In genomic region chr14:61346793-61347192, GRCh38 we compare ENCODE assay signal across 1 cellular context.
TF ChIP-seq lines count a peak whose summit lies in the region.

No MANE protein-coding gene starts in this region.

TF ChIP-seq in HEK293, 187 proteins besides CTCF, POLR2A, EP300 and RAD21 (continued from another document):
- peak; percentile 96 for TF ChIP-seq PRDM6 (tag by site-specific recombination; IDR thresholded peaks at IDR 0.05)
- TF ChIP-seq ZBTB8A (tag by site-specific recombination; IDR thresholded peaks at IDR 0.05): no peak
- no peak for TF ChIP-seq ZNF423 (tag by site-specific recombination; IDR thresholded peaks at IDR 0.05)
- TF ChIP-seq ZNF785 (tag by site-specific recombination; IDR thresholded peaks at IDR 0.05): no peak
- TF ChIP-seq TRIM28 (IDR thresholded peaks at IDR 0.05; ENCODE audit: borderline replicate concordance, low read length): no peak; the same call in 1 of the 2 replicates
- TF ChIP-seq TSHZ1 (tag by site-specific recombination; IDR thresholded peaks at IDR 0.05; ENCODE audit: borderline replicate concordance): 0 out of 2 replicates have a peak, but pooled peaks have one; percentile 47
- TF ChIP-seq OSR2 (tag by site-specific recombination; IDR thresholded peaks at IDR 0.05): peak; percentile 83
- TF ChIP-seq, protein P1, sequence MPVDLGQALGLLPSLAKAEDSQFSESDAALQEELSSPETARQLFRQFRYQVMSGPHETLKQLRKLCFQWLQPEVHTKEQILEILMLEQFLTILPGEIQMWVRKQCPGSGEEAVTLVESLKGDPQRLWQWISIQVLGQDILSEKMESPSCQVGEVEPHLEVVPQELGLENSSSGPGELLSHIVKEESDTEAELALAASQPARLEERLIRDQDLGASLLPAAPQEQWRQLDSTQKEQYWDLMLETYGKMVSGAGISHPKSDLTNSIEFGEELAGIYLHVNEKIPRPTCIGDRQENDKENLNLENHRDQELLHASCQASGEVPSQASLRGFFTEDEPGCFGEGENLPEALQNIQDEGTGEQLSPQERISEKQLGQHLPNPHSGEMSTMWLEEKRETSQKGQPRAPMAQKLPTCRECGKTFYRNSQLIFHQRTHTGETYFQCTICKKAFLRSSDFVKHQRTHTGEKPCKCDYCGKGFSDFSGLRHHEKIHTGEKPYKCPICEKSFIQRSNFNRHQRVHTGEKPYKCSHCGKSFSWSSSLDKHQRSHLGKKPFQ (tag by site-specific recombination; IDR thresholded peaks at IDR 0.05): 0 out of 2 replicates have a peak, but pooled peaks have one; percentile 22
- TF ChIP-seq ZNF600 (tag by site-specific recombination; IDR thresholded peaks at IDR 0.05): peak; percentile 82
- TF ChIP-seq ZNF623 (tag by site-specific recombination; IDR thresholded peaks at IDR 0.05): no peak
- TF ChIP-seq, protein P2, sequence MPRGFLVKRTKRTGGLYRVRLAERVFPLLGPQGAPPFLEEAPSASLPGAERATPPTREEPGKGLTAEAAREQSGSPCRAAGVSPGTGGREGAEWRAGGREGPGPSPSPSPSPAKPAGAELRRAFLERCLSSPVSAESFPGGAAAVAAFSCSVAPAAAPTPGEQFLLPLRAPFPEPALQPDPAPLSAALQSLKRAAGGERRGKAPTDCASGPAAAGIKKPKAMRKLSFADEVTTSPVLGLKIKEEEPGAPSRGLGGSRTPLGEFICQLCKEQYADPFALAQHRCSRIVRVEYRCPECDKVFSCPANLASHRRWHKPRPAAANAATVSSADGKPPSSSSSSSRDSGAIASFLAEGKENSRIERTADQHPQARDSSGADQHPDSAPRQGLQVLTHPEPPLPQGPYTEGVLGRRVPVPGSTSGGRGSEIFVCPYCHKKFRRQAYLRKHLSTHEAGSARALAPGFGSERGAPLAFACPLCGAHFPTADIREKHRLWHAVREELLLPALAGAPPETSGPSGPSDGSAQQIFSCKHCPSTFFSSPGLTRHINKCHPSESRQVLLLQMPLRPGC (tag by site-specific recombination; IDR thresholded peaks at IDR 0.05): peak; percentile 69
- TF ChIP-seq ZNF239 (tag by site-specific recombination; IDR thresholded peaks at IDR 0.05): 0 out of 2 replicates have a peak, but pooled peaks have one; percentile 20
- no peak for TF ChIP-seq ZNF571 (tag by site-specific recombination; IDR thresholded peaks at IDR 0.05)
- TF ChIP-seq FEZF1 (tag by site-specific recombination; IDR thresholded peaks at IDR 0.05): peak; percentile 42; the same call in 1 of the 2 replicates
TF ChIP-seq in HEK293: peak in this region for 15.
